30 cellular contexts compared by ENCODE assay signal in genomic region chr14:70855486-70855885, GRCh38.
"Had no signal": no experiment of that assay in that cellular context is flagged by ENCODE, and none has a peak within 500 bp of the region (broad histone marks: within the 10 kb centered on the region; RNA-seq: fewer than 3 reads in every experiment).

No MANE protein-coding gene starts in this region.

- H3K36me3 Mint-ChIP-seq: activated CD4-positive, alpha-beta memory T cell treated with anti-CD3 and anti-CD28 coated beads for 36 hours; activated naive CD4-positive, alpha-beta T cell treated with anti-CD3 and anti-CD28 coated beads, Interleukin-2, amount 50 U/mL, for 72 hours; mesothelial cell of epicardium; stimulated activated naive B cell treated with anti-CD40 and anti-IgM and Interleukin-4, amounts not matched to agents 10 μg/mL and 1 μg/mL and 100 μg/mL, for 72 hours had no signal

- H3K27ac Mint-ChIP-seq: activated CD4-positive, alpha-beta memory T cell treated with anti-CD3 and anti-CD28 coated beads for 36 hours; activated CD4-positive, alpha-beta T cell treated with anti-CD3 and anti-CD28 coated beads, Interleukin-2, amount 10 ng/mL, durations not matched to agents 24 days and 14 days; activated naive CD4-positive, alpha-beta T cell treated with anti-CD3 and anti-CD28 coated beads, Interleukin-2, amount 50 U/mL, for 72 hours; activated T-cell treated with anti-CD3 and anti-CD28 coated beads, Interleukin-2, amount 50 U/mL, for 24 hours; activated T-helper 17 cell treated with anti-CD3 and anti-CD28 coated beads, Interleukin-2, amount 50 U/mL, for 72 hours; mesothelial cell of epicardium; naive thymus-derived CD4-positive, alpha-beta T cell; stimulated activated naive B cell treated with anti-CD40 and anti-IgM and Interleukin-4, amounts not matched to agents 10 μg/mL and 1 μg/mL and 100 μg/mL, for 72 hours had no signal

- H2AFZ ChIP-seq: parathyroid adenoma had no signal

- H3K4me1 Mint-ChIP-seq: mesothelial cell of epicardium; neural crest cell; stimulated activated naive B cell treated with anti-CD40 and anti-IgM and Interleukin-4, amounts not matched to agents 10 μg/mL and 1 μg/mL and 100 μg/mL, for 72 hours had no signal

- H3K9me3 ChIP-seq: left lung, psoas muscle, stomach, thyroid gland, upper lobe of right lung had no signal

- H3K27me3 ChIP-seq: left lung, stomach, thyroid gland, upper lobe of right lung had no signal

- H3K9me3 Mint-ChIP-seq: activated CD4-positive, alpha-beta memory T cell treated with anti-CD3 and anti-CD28 coated beads for 36 hours; activated T-cell treated with anti-CD3 and anti-CD28 coated beads, Interleukin-2, amount 50 U/mL, for 24 hours; activated T-helper 17 cell treated with anti-CD3 and anti-CD28 coated beads, Interleukin-2, amount 50 U/mL, for 72 hours; mesothelial cell of epicardium; neural crest cell; stimulated activated naive B cell treated with anti-CD40 and anti-IgM and Interleukin-4, amounts not matched to agents 10 μg/mL and 1 μg/mL and 100 μg/mL, for 72 hours had no signal

- DNase-seq: activated CD4-positive, alpha-beta memory T cell treated with anti-CD3 and anti-CD28 coated beads for 36 hours; activated CD4-positive, alpha-beta T cell treated with anti-CD3 and anti-CD28 coated beads, Interleukin-2, amount 10 ng/mL, durations not matched to agents 24 days and 14 days; activated CD4-positive, CD25-positive, alpha-beta regulatory T cell treated with anti-CD3 and anti-CD28 coated beads, Interleukin-2, amount 50 U/mL, for 72 hours; activated CD8-positive, alpha-beta memory T cell treated with anti-CD3 and anti-CD28 coated beads, Interleukin-2, amount 50 U/mL, for 4 hours; activated gamma-delta T cell treated with Interleukin-2 at 50 U/mL for 16 hours; activated T-cell treated with anti-CD3 and anti-CD28 coated beads, Interleukin-2, amount 50 U/mL, for 24 hours; dermis blood vessel endothelial cell; effector CD4-positive, alpha-beta T cell; left lung; naive thymus-derived CD4-positive, alpha-beta T cell; occipital lobe; psoas muscle; stimulated activated CD4-positive, alpha-beta T cell treated with anti-CD3 and anti-CD28 coated beads, Interleukin-15, amount 100 ng/mL, for 24 hours; stimulated activated CD4-positive, alpha-beta T cell treated with anti-CD3 and anti-CD28 coated beads, Interleukin-2, amount 100 ng/mL, for 24 hours; stimulated activated naive B cell treated with anti-CD40 and anti-IgM and Interleukin-4, amounts not matched to agents 10 μg/mL and 1 μg/mL and 100 μg/mL, for 72 hours; stomach; T-helper 2 cell; thyroid gland; upper lobe of right lung had no signal

- H3K36me3 ChIP-seq: left lung, stomach, thyroid gland, upper lobe of right lung had no signal

- H3K4me1 ChIP-seq: left lung, parathyroid adenoma, psoas muscle, stomach, thyroid gland, upper lobe of right lung had no signal

- H3K27ac ChIP-seq: left lung, parathyroid adenoma, psoas muscle, stomach, thyroid gland, upper lobe of right lung had no signal

- H3K9ac ChIP-seq: parathyroid adenoma had no signal

- H3K4me3 Mint-ChIP-seq: activated CD4-positive, alpha-beta memory T cell treated with anti-CD3 and anti-CD28 coated beads for 36 hours; activated CD4-positive, alpha-beta T cell treated with anti-CD3 and anti-CD28 coated beads, Interleukin-2, amount 10 ng/mL, durations not matched to agents 24 days and 14 days; activated T-cell treated with anti-CD3 and anti-CD28 coated beads, Interleukin-2, amount 50 U/mL, for 24 hours; activated T-helper 17 cell treated with anti-CD3 and anti-CD28 coated beads, Interleukin-2, amount 50 U/mL, for 72 hours; mesothelial cell of epicardium; neural crest cell; stimulated activated naive B cell treated with anti-CD40 and anti-IgM and Interleukin-4, amounts not matched to agents 10 μg/mL and 1 μg/mL and 100 μg/mL, for 72 hours had no signal

- FAIRE-seq: bronchial epithelial cell, colon, endometrium, frontal cortex, islet of Langerhans had no signal

- H3K4me3 ChIP-seq: left lung, lung, psoas muscle, stomach, thyroid gland, upper lobe of right lung had no signal

- H3K27me3 Mint-ChIP-seq: activated CD4-positive, alpha-beta memory T cell treated with anti-CD3 and anti-CD28 coated beads for 36 hours; activated CD4-positive, alpha-beta T cell treated with anti-CD3 and anti-CD28 coated beads, Interleukin-2, amount 10 ng/mL, durations not matched to agents 24 days and 14 days; activated T-cell treated with anti-CD3 and anti-CD28 coated beads, Interleukin-2, amount 50 U/mL, for 24 hours; activated T-helper 17 cell treated with anti-CD3 and anti-CD28 coated beads, Interleukin-2, amount 50 U/mL, for 72 hours; stimulated activated naive B cell treated with anti-CD40 and anti-IgM and Interleukin-4, amounts not matched to agents 10 μg/mL and 1 μg/mL and 100 μg/mL, for 72 hours had no signal

- ATAC-seq: activated naive CD4-positive, alpha-beta T cell treated with anti-CD3 and anti-CD28 coated beads, Interleukin-2, amount 50 U/mL, for 72 hours; activated T-helper 17 cell treated with anti-CD3 and anti-CD28 coated beads, Interleukin-2, amount 50 U/mL, for 72 hours; left lung; naive thymus-derived CD4-positive, alpha-beta T cell; psoas muscle; stimulated activated naive B cell treated with anti-CD40 and anti-IgM and Interleukin-4, amounts not matched to agents 10 μg/mL and 1 μg/mL and 100 μg/mL, for 72 hours; upper lobe of right lung had no signal

- H3K79me2 ChIP-seq: parathyroid adenoma had no signal
